Comparison of ENCODE assay signal across 2 cellular contexts in genomic region chr17:43745541-43745940, GRCh38.
A peak's percentile ranks its signal among the peaks of the same experiment; 100 is the strongest.
TF ChIP-seq lines count a peak whose summit lies in the region.

No MANE protein-coding gene starts in this region.

TF ChIP-seq in HEK293, 187 proteins besides CTCF, POLR2A, EP300 and RAD21:
- TF ChIP-seq ZNF391 (tag by site-specific recombination; IDR thresholded peaks at IDR 0.05; ENCODE audit: borderline replicate concordance, low read depth) (no peak), ZNF202 (tag by site-specific recombination; IDR thresholded peaks at IDR 0.05; ENCODE audit: borderline replicate concordance) (no peak), ZNF785 (tag by site-specific recombination; IDR thresholded peaks at IDR 0.05) (no peak), TRIM28 (IDR thresholded peaks at IDR 0.05; ENCODE audit: borderline replicate concordance, low read length) (peak; percentile 28; the same call in 1 of the 2 replicates), ZNF266 (tag by site-specific recombination; IDR thresholded peaks at IDR 0.05; ENCODE audit: low read depth) (no peak), ZNF658 (tag by site-specific recombination; IDR thresholded peaks at IDR 0.05) (no peak), ZNF280D (tag by site-specific recombination; IDR thresholded peaks at IDR 0.05) (no peak), ZNF707 (tag by site-specific recombination; IDR thresholded peaks at IDR 0.05) (no peak)
TF ChIP-seq in HEK293: peak in this region for 1.

TF ChIP-seq in H1, 55 proteins besides CTCF, POLR2A, EP300 and RAD21:
- TF ChIP-seq HDAC6 (IDR thresholded peaks at IDR 0.05; ENCODE audit: low read depth, low read length) (no peak), MAFK (IDR thresholded peaks at IDR 0.05; ENCODE audit: low read depth, low read length) (no peak), GABPA (IDR thresholded peaks at IDR 0.05; ENCODE audit: borderline replicate concordance, insufficient read depth, low read length) (no peak), RBBP5 (IDR thresholded peaks at IDR 0.05; ENCODE audit: borderline replicate concordance, low read depth, low read length) (no peak), JUN (IDR thresholded peaks at IDR 0.05; ENCODE audit: low read depth, low read length) (no peak), EZH2 (IDR thresholded peaks at IDR 0.05; ENCODE audit: low read depth, low read length, severe bottlenecking) (no peak), SIN3A (conservative IDR thresholded peaks at IDR 0.05 in 1 of 2, IDR thresholded peaks at IDR 0.05 in 1 of 2; ENCODE audit: low read depth in 1 of 2, low read length in 2 of 2) (no peak), EGR1 (IDR thresholded peaks at IDR 0.05; ENCODE audit: borderline replicate concordance, low read depth, low read length) (no peak), CREB1 (IDR thresholded peaks at IDR 0.05) (no peak), SAP30 (IDR thresholded peaks at IDR 0.05; ENCODE audit: insufficient read depth, insufficient replicate concordance, low read length) (no peak), CBX8 (IDR thresholded peaks at IDR 0.05; ENCODE audit: borderline replicate concordance, low read depth, low read length) (no peak), ATF3 (IDR thresholded peaks at IDR 0.05; ENCODE audit: insufficient read depth, low read depth, low read length) (no peak), SP4 (IDR thresholded peaks at IDR 0.05; ENCODE audit: low read length) (no peak), TAF7 (optimal IDR thresholded peaks at IDR 0.05; ENCODE audit: borderline replicate concordance, low read depth, low read length) (no peak), TAF1 (IDR thresholded peaks at IDR 0.05; ENCODE audit: low read depth, low read length) (no peak), CTBP2 (IDR thresholded peaks at IDR 0.05; ENCODE audit: borderline replicate concordance, insufficient read depth, insufficient read length, low read length) (no peak), FOSL1 (IDR thresholded peaks at IDR 0.05; ENCODE audit: insufficient read depth, low read depth, low read length) (no peak), TCF12 (IDR thresholded peaks at IDR 0.05; ENCODE audit: low read depth, low read length) (no peak), ZNF274 (IDR thresholded peaks at IDR 0.05; ENCODE audit: borderline replicate concordance, extremely low read depth, low read length) (no peak)
